Comparison of ENCODE assay signal across 9 cellular contexts in the genomic region with DNA sequence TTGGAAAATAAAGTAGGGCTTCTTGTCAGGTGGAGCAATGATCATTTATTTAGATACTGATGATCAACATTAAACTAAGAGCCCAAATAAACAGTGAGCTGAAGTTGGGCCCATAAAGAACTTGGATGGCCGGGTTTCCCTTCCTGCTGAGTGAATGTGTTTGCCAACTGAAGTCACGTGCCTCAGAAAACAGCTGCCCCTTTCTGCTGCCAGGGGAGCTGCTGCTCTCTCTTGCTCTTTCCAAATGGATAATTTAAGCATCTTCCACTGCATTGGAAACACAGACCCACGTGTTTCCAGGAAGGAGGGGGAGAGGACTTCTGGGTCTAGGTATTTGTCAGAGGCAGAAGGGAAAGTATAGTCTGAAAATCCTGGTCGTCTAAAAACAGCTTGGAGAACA. TPM values are rescaled to one million over a fixed set of nuclear protein-coding genes. Genes with fewer than 3 reads are reported as not detected.
DNase-seq lines count a peak whose midpoint lies in the region; ATAC-seq lines count a peak whose summit lies in the region.
"Had no signal": no experiment of that assay in that cellular context is flagged by ENCODE, and none has a peak within 500 bp of the region (broad histone marks: within the 10 kb centered on the region; RNA-seq: fewer than 3 reads in every experiment).

No MANE protein-coding gene starts in this region.

- ATAC-seq in HG02981 (IDR thresholded peaks at IDR 0.05; ENCODE audit: unreplicated experiment) (no peak), HG02642 (IDR thresholded peaks at IDR 0.05; ENCODE audit: poor library complexity, unreplicated experiment) (no peak)
- ATAC-seq: activated T-cell treated with anti-CD3 and anti-CD28 coated beads, Interleukin-2, amount 50 U/mL, for 72 hours had no signal

- DNase-seq in G401 (ENCODE audit: low spot score) (peak; percentile 74), NCI-H69 (lab: John Stamatoyannopoulos, UW) (peak; percentile 20), fibroblast of the conjunctiva (ENCODE audit: low read depth) (peak; percentile 3), posterior cingulate gyrus (peak; percentile 44 to 96 (median 77)), HT-29 (ENCODE audit: low spot score) (no peak), T1000 (lab: John Stamatoyannopoulos, UW) (no peak)
- DNase-seq: activated T-cell treated with anti-CD3 and anti-CD28 coated beads, Interleukin-2, amount 50 U/mL, for 72 hours had no signal

- in situ Hi-C loops in G401 (cut with HindIII; ENCODE audit: low sequenced_read_pairs), result no loop called here

- intact Hi-C loops in posterior cingulate gyrus (cut with DNase I), result no loop called here

RNA-seq across cellular contexts. Expression of a gene that starts 22.9 kb away (rescaled TPM):
- not detected in 2 replicates for total RNA-seq in G401 (2014; rRNA removed; shearing (Covaris generic))
- 0.03 TPM in 1 of 2 replicates, not detected in the other for total RNA-seq in HT-29 (2014; rRNA removed; shearing (Covaris generic))
- total RNA-seq: activated T-cell treated with anti-CD3 and anti-CD28 coated beads, Interleukin-2, amount 50 U/mL, for 72 hours had no signal

Comparison
In these comparisons a context has a peak if more than half of its experiments do, and no peak if none do; other contexts are left out.
1. DNase-seq: peak in G401 (single experiment), NCI-H69 (single experiment), fibroblast of the conjunctiva (single experiment) and posterior cingulate gyrus (10 of 10); none in HT-29 (single experiment) and T1000 (single experiment).